Comparison of ENCODE assay signal across 16 cellular contexts in the genomic region with DNA sequence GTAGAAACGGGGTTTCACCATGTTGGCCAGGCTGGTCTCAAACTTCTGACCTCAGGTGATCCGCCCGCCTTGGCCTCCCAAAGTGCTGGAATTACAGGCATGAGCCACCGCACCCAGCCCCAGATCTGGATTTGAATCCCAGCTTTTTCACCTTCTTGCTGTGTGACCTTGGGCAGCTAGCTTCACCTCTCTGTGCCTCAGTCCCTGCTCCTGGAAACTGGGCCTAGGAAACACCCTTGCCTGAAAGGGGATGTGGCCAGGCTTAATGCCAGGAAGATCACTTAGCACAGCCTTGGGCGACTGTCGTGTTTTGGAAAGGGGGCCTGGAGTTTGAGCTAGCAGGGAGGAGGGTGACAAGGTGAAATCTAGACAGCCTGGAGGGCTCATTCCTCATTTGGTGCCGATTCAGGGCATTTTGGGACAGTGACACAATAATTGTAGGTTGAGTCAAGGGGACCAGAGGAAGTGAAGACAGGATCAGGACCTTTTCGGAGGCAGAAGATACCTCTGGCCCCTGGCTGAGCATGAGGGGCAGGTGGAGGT. TPM values are rescaled to one million over a fixed set of nuclear protein-coding genes. Genes with fewer than 3 reads are reported as not detected.
DNase-seq lines count a peak whose midpoint lies in the region; ATAC-seq, FAIRE-seq and TF ChIP-seq lines count a peak whose summit lies in the region.
"Had no signal": no experiment of that assay in that cellular context is flagged by ENCODE, and none has a peak within 500 bp of the region (broad histone marks: within the 10 kb centered on the region; RNA-seq: fewer than 3 reads in every experiment).

No MANE protein-coding gene starts in this region.

- H3K79me2 ChIP-seq in K562 (ENCODE audit: control insufficient read depth, insufficient read depth, low read length), result peaks cover 29% of the 10 kb centered on the region

- dilution Hi-C loops in IMR-90 (cut with HindIII; ENCODE audit: low sequenced_read_pairs, unreplicated experiment), result no loop called here

- no peak overlapping the region for H3K27ac Mint-ChIP-seq in CD4-positive, alpha-beta T cell
- H3K27ac Mint-ChIP-seq in effector memory CD8-positive, alpha-beta T cell, result peak overlapping the region in 1 of 2 donors; percentile 72
- H3K27ac Mint-ChIP-seq: stimulated activated naive B cell treated with anti-CD40 and anti-IgM and Interleukin-4, amounts not matched to agents 10 μg/mL and 1 μg/mL and 100 μg/mL, for 72 hours had no signal

- H2BK5ac ChIP-seq in IMR-90 (ENCODE audit: low read depth, low read length, poor library complexity, severe bottlenecking), result no peak overlapping the region
- H2BK5ac ChIP-seq in neuronal stem cell (ENCODE audit: low read length), result no peak overlapping the region

- H3K4ac ChIP-seq in IMR-90 (ENCODE audit: low read depth, low read length) (no peak overlapping the region), neuronal stem cell (ENCODE audit: low read length) (no peak overlapping the region)

- TF ChIP-seq EP300 in K562 (IDR thresholded peaks at IDR 0.05; ENCODE audit: low read length), result no peak

- H3K14ac ChIP-seq in IMR-90 (replicated peaks; ENCODE audit: low read depth, low read length) (no peak overlapping the region), neuronal stem cell (ENCODE audit: low read length) (no peak overlapping the region)

- no peak overlapping the region for H3K4me3 ChIP-seq in IMR-90 (ENCODE audit: insufficient read depth, low read depth, low read length)
- no peak overlapping the region for H3K4me3 ChIP-seq in K562
- no peak overlapping the region for H3K4me3 ChIP-seq in neuronal stem cell (ENCODE audit: low read length in 2 of 2)

- peaks cover 4% of the 10 kb centered on the region; the same call in 1 of the 2 replicates for H4K20me1 ChIP-seq in IMR-90 (ENCODE audit: insufficient read depth, low read length)
- H4K20me1 ChIP-seq in K562 (replicated peaks; ENCODE audit: control insufficient read depth, insufficient read depth, low read length), result no peaks in the 10 kb centered on the region

- no peak overlapping the region for H2AK9ac ChIP-seq in IMR-90 (replicated peaks; ENCODE audit: low read depth, low read length, poor library complexity)

- in situ Hi-C loops in IMR-90 (cut with MboI; ENCODE audit: low sequenced_read_pairs) (no loop called here), K562 (cut with MboI) (loop anchor here (5.0 kb wide), 1 partner anchor 65 kb away; no protein-coding TSS in a partner anchor)

- H3K9me3 ChIP-seq in CD4-positive, alpha-beta T cell (ENCODE audit: control insufficient read depth, low read length), result no peaks in the 10 kb centered on the region
- H3K9me3 ChIP-seq in IMR-90 (ENCODE audit: control insufficient read depth, insufficient read depth, low read length) (no peaks in the 10 kb centered on the region), K562 (replicated peaks; ENCODE audit: control insufficient read depth, insufficient read depth, low read depth, low read length) (no peaks in the 10 kb centered on the region), neuronal stem cell (replicated peaks in 1 of 2; ENCODE audit: control insufficient read depth in 2 of 2, insufficient read depth in 1 of 2, low read depth in 1 of 2, low read length in 2 of 2) (no peaks in the 10 kb centered on the region)
- H3K9me3 ChIP-seq: MG63, SJSA1 had no signal

- H4K91ac ChIP-seq in IMR-90 (ENCODE audit: insufficient read depth, low read depth, low read length) (no peak overlapping the region), neuronal stem cell (ENCODE audit: low read depth, low read length, poor library complexity) (no peak overlapping the region)

- H3K79me1 ChIP-seq in IMR-90 (ENCODE audit: low read depth in 1 of 2, low read length in 2 of 2), result peaks cover 0 to 18% of the 10 kb centered on the region in 2 experiments; a peak in 3 of 4 replicates
- no peaks in the 10 kb centered on the region for H3K79me1 ChIP-seq in neuronal stem cell (ENCODE audit: low read depth, low read length)

- TF ChIP-seq CTCF in CD4-positive, alpha-beta T cell (IDR thresholded peaks at IDR 0.05), result no peak
- TF ChIP-seq CTCF in IMR-90 (conservative IDR thresholded peaks at IDR 0.05; ENCODE audit: low read depth, low read length) (no peak), K562 (IDR thresholded peaks at IDR 0.05 in 2 of 3, conservative IDR thresholded peaks at IDR 0.05 in 1 of 3; ENCODE audit: insufficient read depth in 2 of 3, low read depth in 1 of 3, low read length in 3 of 3) (no peak)

- H3K27me3 Mint-ChIP-seq in CD4-positive, alpha-beta T cell, result no peaks in the 10 kb centered on the region
- H3K27me3 Mint-ChIP-seq in effector memory CD8-positive, alpha-beta T cell, result no peaks in the 10 kb centered on the region

- 83% methylated on average over 3 of the region's 8 CpGs; no CpG with 5 or more reads in 1 of the 2 experiments for WGBS in IMR-90 (ENCODE audit: extremely low coverage in 2 of 2, insufficient read length in 1 of 2), 2 experiments
- 80% methylated on average over 8 of the region's 8 CpGs for WGBS in K562 (ENCODE audit: insufficient coverage, low coverage, missing lambda C conversion rate)
- no CpG with 5 or more reads among the region's 8 CpGs for WGBS in neuronal stem cell (ENCODE audit: extremely low coverage in 2 of 2, insufficient read length in 2 of 2, insufficient replicate concordance in 1 of 2), 2 donors

- no peak overlapping the region for H2BK12ac ChIP-seq in neuronal stem cell (ENCODE audit: low read length)

- H3K9ac ChIP-seq in IMR-90 (ENCODE audit: low read depth, low read length), result no peak overlapping the region
- H3K9ac ChIP-seq in K562 (ENCODE audit: insufficient read depth in 1 of 2, low read depth in 2 of 2, low read length in 2 of 2), result peak overlapping the region in 1 of 2 experiments; percentile 83; a peak in 1 of 4 replicates
- peak overlapping the region; percentile 39 for H3K9ac ChIP-seq in neuronal stem cell (ENCODE audit: low read depth, low read length, poor library complexity)

- no peaks in the 10 kb centered on the region for H3K9me3 Mint-ChIP-seq in CD4-positive, alpha-beta T cell
- H3K9me3 Mint-ChIP-seq in effector memory CD8-positive, alpha-beta T cell, result no peaks in the 10 kb centered on the region
- H3K9me3 Mint-ChIP-seq: stimulated activated naive B cell treated with anti-CD40 and anti-IgM and Interleukin-4, amounts not matched to agents 10 μg/mL and 1 μg/mL and 100 μg/mL, for 72 hours had no signal

- H4K5ac ChIP-seq in IMR-90 (ENCODE audit: low read depth, low read length), result no peak overlapping the region

- no peak overlapping the region for H2BK15ac ChIP-seq in IMR-90 (ENCODE audit: low read depth, low read length)
- H2BK15ac ChIP-seq in neuronal stem cell (ENCODE audit: low read length), result no peak overlapping the region

- H2AK5ac ChIP-seq in IMR-90 (ENCODE audit: low read depth, low read length), result 0 out of 2 replicates have a peak overlapping the region, but pooled peaks have one; percentile 15
- H2AK5ac ChIP-seq in neuronal stem cell (ENCODE audit: low read depth, low read length), result no peak overlapping the region

- TF ChIP-seq POLR2A in IMR-90 (IDR thresholded peaks at IDR 0.05; ENCODE audit: low read depth, low read length) (no peak), K562 (conservative IDR thresholded peaks at IDR 0.05) (no peak)

- no peak overlapping the region for H3K23ac ChIP-seq in IMR-90 (ENCODE audit: low read depth, low read length)
- no peak overlapping the region for H3K23ac ChIP-seq in neuronal stem cell (ENCODE audit: low read depth, low read length, poor library complexity)

- BruUV-seq in IMR-90 (replicated peaks; lab: Mats Ljungman, UMichigan), result no TSS peak
- no TSS peak for BruUV-seq in K562 (replicated peaks; lab: Mats Ljungman, UMichigan)

- H2BK120ac ChIP-seq in IMR-90 (ENCODE audit: low read depth, low read length) (no peak overlapping the region), neuronal stem cell (ENCODE audit: low read depth, low read length) (no peak overlapping the region)

- intact Hi-C loops in CD4-positive, alpha-beta T cell (cut with DNase I, micrococcal nuclease), result loop anchor here in 1 of 2 experiments (5.0 kb wide), 1 partner anchor 75 kb away; a partner anchor contains a TSS
- intact Hi-C loops in IMR-90 (cut with micrococcal nuclease), result no loop called here
- intact Hi-C loops in K562 (cut with micrococcal nuclease), result no loop called here

- no peak for ATAC-seq in CD4-positive, alpha-beta T cell (ENCODE audit: poor library complexity)
- no peak for ATAC-seq in IMR-90 (ENCODE audit: low read depth)
- no peak for ATAC-seq in K562
- no peak for ATAC-seq in effector memory CD8-positive, alpha-beta T cell (replicated peaks)
- no peak for ATAC-seq in left lobe of liver
- ATAC-seq: sciatic nerve; stimulated activated naive B cell treated with anti-CD40 and anti-IgM and Interleukin-4, amounts not matched to agents 10 μg/mL and 1 μg/mL and 100 μg/mL, for 72 hours had no signal

- DNase-seq in CD4-positive, alpha-beta T cell, result no peak
- no peak for DNase-seq in IMR-90
- DNase-seq in K562 (ENCODE audit: extremely low read depth in 1 of 4, low spot score in 3 of 4), result no peak
- DNase-seq in neuronal stem cell (ENCODE audit: low spot score), result no peak
- no peak for DNase-seq in effector memory CD8-positive, alpha-beta T cell
- no peak for DNase-seq in NK-92 treated with Interleukin-12 subunit alpha and Interleukin-12 subunit beta, amount 100 ng/mL, for 24 hours (lab: John Stamatoyannopoulos, UW)
- DNase-seq in left lobe of liver (ENCODE audit: low spot score), result no peak
- DNase-seq: MG63; stimulated activated CD4-positive, alpha-beta T cell treated with anti-CD3 and anti-CD28 coated beads, Interleukin-4, amount 100 ng/mL, for 4 hours; stimulated activated naive B cell treated with anti-CD40 and anti-IgM and Interleukin-4, amounts not matched to agents 10 μg/mL and 1 μg/mL and 100 μg/mL, for 72 hours had no signal

- H2AFZ ChIP-seq in IMR-90 (replicated peaks; ENCODE audit: low read length, poor library complexity) (no peak overlapping the region), K562 (ENCODE audit: low read depth, low read length) (no peak overlapping the region), neuronal stem cell (ENCODE audit: low read length) (no peak overlapping the region)

- TF ChIP-seq RAD21 in IMR-90 (IDR thresholded peaks at IDR 0.05; ENCODE audit: low read length), result no peak
- no peak for TF ChIP-seq RAD21 in K562 (CRISPR knock-in tag; conservative IDR thresholded peaks at IDR 0.05 in 1 of 2, IDR thresholded peaks at IDR 0.05 in 1 of 2)

- POLR2A ChIA-PET in CD4-positive, alpha-beta T cell (lab: Charles Lee), result interaction anchor here (3.9 kb wide), 1 partner anchor 62 kb away, joined by 30 read pairs; a partner anchor contains a TSS
- POLR2A ChIA-PET in IMR-90 (lab: Charles Lee; ENCODE audit: unreplicated experiment) (interaction anchor here (0.6 kb wide), 1 partner anchor 56 kb away, joined by 6 read pairs; no protein-coding TSS in a partner anchor), K562 (lab: Yijun Ruan, JAX) (interaction anchor here (0.6 to 7.9 kb wide), 5 partner anchors 20 to 492 kb away, joined by 3 to 106 read pairs (median 4); a partner anchor contains a TSS)

- FAIRE-seq in K562 (lab: Jason Lieb, UNC), result no peak
- FAIRE-seq: bronchial epithelial cell, endometrium, H54, keratinocyte had no signal

- no peak overlapping the region for H3K56ac ChIP-seq in IMR-90 (ENCODE audit: extremely low read depth, insufficient read depth, low read length)

- H3K9me1 ChIP-seq in IMR-90 (ENCODE audit: insufficient read depth, low read length) (peaks cover 4% of the 10 kb centered on the region; the same call in 1 of the 2 replicates), K562 (ENCODE audit: control insufficient read depth, insufficient read depth, low read length) (no peaks in the 10 kb centered on the region)

- H3K36me3 ChIP-seq in IMR-90 (ENCODE audit: control insufficient read depth, insufficient read depth, low read length) (peaks cover 2% of the 10 kb centered on the region; the same call in 1 of the 2 replicates), K562 (ENCODE audit: control insufficient read depth, insufficient read depth, low read length) (peaks cover 39% of the 10 kb centered on the region), neuronal stem cell (replicated peaks in 1 of 2; ENCODE audit: control insufficient read depth in 2 of 2, insufficient read depth in 2 of 2, low read length in 2 of 2) (no peaks in the 10 kb centered on the region)
- H3K36me3 ChIP-seq: MG63, SJSA1 had no signal

- peaks cover 36% of the 10 kb centered on the region for H3K36me3 Mint-ChIP-seq in CD4-positive, alpha-beta T cell (ENCODE audit: low read depth)
- peaks cover 22% of the 10 kb centered on the region for H3K36me3 Mint-ChIP-seq in effector memory CD8-positive, alpha-beta T cell (ENCODE audit: insufficient read depth)

- H3K4me1 ChIP-seq in IMR-90 (ENCODE audit: control insufficient read depth, insufficient read depth, low read length), result peaks cover 12% of the 10 kb centered on the region
- peaks cover 9 to 36% of the 10 kb centered on the region in 2 experiments; a peak in 4 of 5 replicates for H3K4me1 ChIP-seq in K562 (replicated peaks in 1 of 2; ENCODE audit: control insufficient read depth in 2 of 2, insufficient read depth in 2 of 2, low read length in 2 of 2)
- H3K4me1 ChIP-seq in neuronal stem cell (ENCODE audit: control insufficient read depth in 2 of 2, insufficient read depth in 1 of 2, low read depth in 1 of 2, low read length in 2 of 2), result peaks cover 9 to 31% of the 10 kb centered on the region in 2 donors

- no peak overlapping the region for H3K4me2 ChIP-seq in IMR-90 (ENCODE audit: low read depth, low read length)
- no peak overlapping the region; the same call in 1 of the 2 replicates for H3K4me2 ChIP-seq in K562 (ENCODE audit: insufficient read depth, low read length)
- H3K4me2 ChIP-seq in neuronal stem cell (ENCODE audit: insufficient read depth, low read length, poor library complexity, severe bottlenecking), result no peak overlapping the region

- H3K27me3 ChIP-seq in CD4-positive, alpha-beta T cell (ENCODE audit: control insufficient read depth, insufficient read depth, low read length), result no peaks in the 10 kb centered on the region
- no peaks in the 10 kb centered on the region for H3K27me3 ChIP-seq in IMR-90 (ENCODE audit: control insufficient read depth, insufficient read depth, low read length)
- no peaks in the 10 kb centered on the region for H3K27me3 ChIP-seq in K562 (ENCODE audit: control insufficient read depth in 2 of 2, insufficient read depth in 2 of 2, low read length in 2 of 2)
- H3K27me3 ChIP-seq in neuronal stem cell (ENCODE audit: control insufficient read depth in 3 of 3, insufficient read depth in 3 of 3, low read depth in 1 of 3, low read length in 3 of 3), result peaks cover 0 to 4% (median 0%) of the 10 kb centered on the region in 3 experiments
- H3K27me3 ChIP-seq: MG63, SJSA1 had no signal

- H4K8ac ChIP-seq in IMR-90 (ENCODE audit: low read depth in 2 of 2, low read length in 2 of 2) (no peak overlapping the region), neuronal stem cell (ENCODE audit: low read depth, low read length) (no peak overlapping the region)

- H3K4me1 Mint-ChIP-seq in CD4-positive, alpha-beta T cell (ENCODE audit: low read depth), result peaks cover 21% of the 10 kb centered on the region
- peaks cover 12 to 19% of the 10 kb centered on the region in 2 donors for H3K4me1 Mint-ChIP-seq in effector memory CD8-positive, alpha-beta T cell (ENCODE audit: low read depth in 2 of 2)

- no peak overlapping the region for H2BK20ac ChIP-seq in IMR-90 (ENCODE audit: low read depth, low read length)

- no peak overlapping the region for H3K27ac ChIP-seq in CD4-positive, alpha-beta T cell (ENCODE audit: low read depth, low read length)
- H3K27ac ChIP-seq in IMR-90 (ENCODE audit: insufficient read depth, low read length) (no peak overlapping the region), K562 (ENCODE audit: extremely low read depth, low read depth, low read length) (peak overlapping the region; percentile 12; the same call in 1 of the 3 replicates), neuronal stem cell (replicated peaks; ENCODE audit: low read length) (no peak overlapping the region)
- H3K27ac ChIP-seq: SJSA1 had no signal

- H3K18ac ChIP-seq in IMR-90 (ENCODE audit: low read depth, low read length) (no peak overlapping the region), neuronal stem cell (ENCODE audit: low read length) (no peak overlapping the region)

- CTCF ChIA-PET in CD4-positive, alpha-beta T cell (lab: Charles Lee), result interaction anchor here (1.0 to 1.5 kb wide), 2 partner anchors 14 to 63 kb away, joined by 3 to 5 read pairs; no protein-coding TSS in a partner anchor
- CTCF ChIA-PET in IMR-90 (lab: Yijun Ruan, JAX), result no interaction called here
- CTCF ChIA-PET in K562 (lab: Yijun Ruan, JAX; ENCODE audit: low intra/inter-chr PET ratio), result interaction anchor here (0.7 kb wide), 1 partner anchor 45 kb away, joined by 4 read pairs; no protein-coding TSS in a partner anchor

- H3K4me3 Mint-ChIP-seq in CD4-positive, alpha-beta T cell, result peak overlapping the region; percentile 89
- H3K4me3 Mint-ChIP-seq in effector memory CD8-positive, alpha-beta T cell, result peak overlapping the region in 1 of 2 donors; percentile 87

RNA-seq across cellular contexts. Expression of a gene that starts 1.8 kb away (rescaled TPM):
- total RNA-seq in CD4-positive, alpha-beta T cell, result 10 to 100 TPM; 24.4 to 25.9 TPM
- total RNA-seq in IMR-90 (2012; rRNA removed) (11.1 and 14.3 TPM in 2 replicates), K562 (2014; rRNA removed) (29.5 and 33.8 TPM in 2 replicates), K562 (2014; rRNA removed; fragmentation: Illumina TruSeq; extraction: Trizol) (32.2 and 33.5 TPM in 2 replicates), K562 (2015; rRNA removed; fragmentation: Illumina TruSeq; extraction: Trizol) (37.3 and 38.5 TPM in 2 replicates), K562 (2021) (61.7 and 69.6 TPM in 2 replicates), left lobe of liver (62.4 TPM)
- polyA plus RNA-seq in IMR-90 (2012; rRNA removed) (11.8 and 13.3 TPM in 2 replicates), K562 (2011; rRNA removed) (37.8 and 43.0 TPM in 2 replicates), K562 (2014; fragmentation: Illumina TruSeq; extraction: Trizol) (36.1 and 36.4 TPM in 2 replicates), K562 (2014; fragmentation: Nextera tagmentation; extraction: Ambion mirVana) (10 to 100 TPM in 1 of 2 experiments, 1 to 10 TPM in 1; 10.0 to 13.4 TPM), K562 (2014; rRNA removed) (32.1 and 33.5 TPM in 2 replicates)
- 3.8 and 13.8 TPM in 2 replicates for polyA plus RNA-seq in IMR-90 (2012; cell fraction: cytosol; rRNA removed)
- 32.7 and 36.9 TPM in 2 replicates for polyA plus RNA-seq in IMR-90 (2012; cell fraction: nucleus; rRNA removed; ENCODE audit: low replicate concordance)
- 44.2 and 152 TPM in 2 replicates for total RNA-seq in K562 (2011; cell fraction: chromatin; rRNA removed; ENCODE audit: low replicate concordance)
- 93.0 and 102 TPM in 2 replicates for total RNA-seq in K562 (2011; cell fraction: nucleolus; rRNA removed)
- 67.2 and 79.3 TPM in 2 replicates for total RNA-seq in K562 (2011; cell fraction: nucleoplasm; rRNA removed)
- 33.8 and 35.3 TPM in 2 replicates for polyA plus RNA-seq in K562 (2011; cell fraction: cytosol; rRNA removed)
- 40.8 and 54.8 TPM in 2 replicates for polyA plus RNA-seq in K562 (2011; cell fraction: nucleus; rRNA removed)
- 28.3 and 41.7 TPM in 2 replicates for polyA plus RNA-seq in K562 (2012)
- polyA minus RNA-seq in K562 (2011; rRNA and poly(A)+ RNA removed), result 49.2 and 73.9 TPM in 2 replicates
- polyA minus RNA-seq in K562 (2011; cell fraction: cytosol; rRNA and poly(A)+ RNA removed), result 39.5 and 43.2 TPM in 2 replicates
- 33.0 and 37.7 TPM in 2 replicates for polyA minus RNA-seq in K562 (2011; cell fraction: nucleus; rRNA and poly(A)+ RNA removed)
- polyA plus RNA-seq in neuronal stem cell (2013, experiment 1 of 2), result 10.5 TPM
- polyA plus RNA-seq in neuronal stem cell (2013, experiment 2 of 2), result 10.8 TPM

RNA-seq across cellular contexts. Expression of a gene that starts 19.3 kb away (rescaled TPM):
- total RNA-seq in CD4-positive, alpha-beta T cell, result 10 to 100 TPM; 40.2 to 47.4 TPM
- total RNA-seq in IMR-90 (2012; rRNA removed) (44.8 and 88.0 TPM in 2 replicates), K562 (2014; rRNA removed) (763 and 822 TPM in 2 replicates), K562 (2014; rRNA removed; fragmentation: Illumina TruSeq; extraction: Trizol) (202 and 208 TPM in 2 replicates), K562 (2015; rRNA removed; fragmentation: Illumina TruSeq; extraction: Trizol) (273 and 275 TPM in 2 replicates), K562 (2021) (362 and 385 TPM in 2 replicates), left lobe of liver (53.3 TPM)
- polyA plus RNA-seq in IMR-90 (2012; rRNA removed) (118 and 157 TPM in 2 replicates), K562 (2011; rRNA removed) (188 and 201 TPM in 2 replicates), K562 (2014; fragmentation: Illumina TruSeq; extraction: Trizol) (126 and 203 TPM in 2 replicates), K562 (2014; fragmentation: Nextera tagmentation; extraction: Ambion mirVana) (10 to 100 TPM; 11.9 to 29.7 TPM), K562 (2014; rRNA removed) (674 and 746 TPM in 2 replicates)
- polyA plus RNA-seq in IMR-90 (2012; cell fraction: cytosol; rRNA removed), result 210 and 274 TPM in 2 replicates
- polyA plus RNA-seq in IMR-90 (2012; cell fraction: nucleus; rRNA removed; ENCODE audit: low replicate concordance), result 65.4 and 112 TPM in 2 replicates
- 34.5 and 96.0 TPM in 2 replicates for total RNA-seq in K562 (2011; cell fraction: chromatin; rRNA removed; ENCODE audit: low replicate concordance)
- total RNA-seq in K562 (2011; cell fraction: nucleolus; rRNA removed), result 110 and 120 TPM in 2 replicates
- 70.1 and 74.1 TPM in 2 replicates for total RNA-seq in K562 (2011; cell fraction: nucleoplasm; rRNA removed)
- polyA plus RNA-seq in K562 (2011; cell fraction: cytosol; rRNA removed), result 294 and 432 TPM in 2 replicates
- 206 and 249 TPM in 2 replicates for polyA plus RNA-seq in K562 (2011; cell fraction: nucleus; rRNA removed)
- polyA plus RNA-seq in K562 (2012), result 245 and 279 TPM in 2 replicates
- 38.4 and 39.9 TPM in 2 replicates for polyA minus RNA-seq in K562 (2011; rRNA and poly(A)+ RNA removed)
- 64.5 and 67.5 TPM in 2 replicates for polyA minus RNA-seq in K562 (2011; cell fraction: cytosol; rRNA and poly(A)+ RNA removed)
- 48.1 and 57.9 TPM in 2 replicates for polyA minus RNA-seq in K562 (2011; cell fraction: nucleus; rRNA and poly(A)+ RNA removed)
- 355 TPM for polyA plus RNA-seq in neuronal stem cell (2013, experiment 1 of 2)
- 349 TPM for polyA plus RNA-seq in neuronal stem cell (2013, experiment 2 of 2)

RNA-seq across cellular contexts. Expression of a gene that starts 43.8 kb away (rescaled TPM):
- total RNA-seq in CD4-positive, alpha-beta T cell, result not detected
- 5.6 and 10.3 TPM in 2 replicates for total RNA-seq in IMR-90 (2012; rRNA removed)
- polyA plus RNA-seq in IMR-90 (2012; rRNA removed), result 43.5 and 49.8 TPM in 2 replicates
- 84.3 and 176 TPM in 2 replicates for polyA plus RNA-seq in IMR-90 (2012; cell fraction: cytosol; rRNA removed)
- polyA plus RNA-seq in IMR-90 (2012; cell fraction: nucleus; rRNA removed; ENCODE audit: low replicate concordance), result 56.9 and 109 TPM in 2 replicates
- total RNA-seq in K562 (2011; cell fraction: chromatin; rRNA removed; ENCODE audit: low replicate concordance), result 25.1 and 116 TPM in 2 replicates
- total RNA-seq in K562 (2011; cell fraction: nucleolus; rRNA removed), result 214 and 262 TPM in 2 replicates
- total RNA-seq in K562 (2011; cell fraction: nucleoplasm; rRNA removed), result 94.6 and 109 TPM in 2 replicates
- total RNA-seq in K562 (2014; rRNA removed), result 78.0 and 82.4 TPM in 2 replicates
- 7.3 TPM in 2 replicates for total RNA-seq in K562 (2014; rRNA removed; fragmentation: Illumina TruSeq; extraction: Trizol)
- total RNA-seq in K562 (2015; rRNA removed; fragmentation: Illumina TruSeq; extraction: Trizol), result 10.1 and 11.0 TPM in 2 replicates
- total RNA-seq in K562 (2021), result 69.8 and 74.5 TPM in 2 replicates
- 12.5 TPM in 2 replicates for polyA plus RNA-seq in K562 (2011; rRNA removed)
- 31.8 and 127 TPM in 2 replicates for polyA plus RNA-seq in K562 (2011; cell fraction: cytosol; rRNA removed)
- polyA plus RNA-seq in K562 (2011; cell fraction: nucleus; rRNA removed), result 21.6 and 59.4 TPM in 2 replicates
- 50.1 and 369 TPM in 2 replicates for polyA plus RNA-seq in K562 (2012)
- 19.3 and 47.1 TPM in 2 replicates for polyA plus RNA-seq in K562 (2014; fragmentation: Illumina TruSeq; extraction: Trizol)
- polyA plus RNA-seq in K562 (2014; fragmentation: Nextera tagmentation; extraction: Ambion mirVana), result 1 to 10 TPM; 2.3 to 2.9 TPM
- 57.2 and 67.4 TPM in 2 replicates for polyA plus RNA-seq in K562 (2014; rRNA removed)
- polyA minus RNA-seq in K562 (2011; rRNA and poly(A)+ RNA removed), result 2.4 and 5.6 TPM in 2 replicates
- polyA minus RNA-seq in K562 (2011; cell fraction: cytosol; rRNA and poly(A)+ RNA removed), result 31.8 and 32.2 TPM in 2 replicates
- polyA minus RNA-seq in K562 (2011; cell fraction: nucleus; rRNA and poly(A)+ RNA removed), result 18.5 and 24.2 TPM in 2 replicates
- 5.3 TPM for polyA plus RNA-seq in neuronal stem cell (2013, experiment 1 of 2)
- polyA plus RNA-seq in neuronal stem cell (2013, experiment 2 of 2), result 5.1 TPM
- total RNA-seq in left lobe of liver, result 3.2 TPM

RNA-seq across cellular contexts. Expression of a gene that starts 55.3 kb away (rescaled TPM):
- total RNA-seq in CD4-positive, alpha-beta T cell, result under 1 TPM; 0.82 to 0.92 TPM
- not detected in 2 replicates for total RNA-seq in IMR-90 (2012; rRNA removed)
- polyA plus RNA-seq in IMR-90 (2012; rRNA removed), result 0.03 TPM in 1 of 2 replicates, not detected in the other
- 0.08 and 0.09 TPM in 2 replicates for polyA plus RNA-seq in IMR-90 (2012; cell fraction: cytosol; rRNA removed)
- polyA plus RNA-seq in IMR-90 (2012; cell fraction: nucleus; rRNA removed; ENCODE audit: low replicate concordance), result 0.08 TPM in 1 of 2 replicates, not detected in the other
- total RNA-seq in K562 (2011; cell fraction: chromatin; rRNA removed; ENCODE audit: low replicate concordance), result 0.25 TPM in 1 of 2 replicates, not detected in the other
- 0.39 and 0.50 TPM in 2 replicates for total RNA-seq in K562 (2011; cell fraction: nucleolus; rRNA removed)
- 0.22 TPM in 1 of 2 replicates, not detected in the other for total RNA-seq in K562 (2011; cell fraction: nucleoplasm; rRNA removed)
- 0.18 and 0.29 TPM in 2 replicates for total RNA-seq in K562 (2014; rRNA removed)
- total RNA-seq in K562 (2014; rRNA removed; fragmentation: Illumina TruSeq; extraction: Trizol), result 0.07 TPM in 1 of 2 replicates, not detected in the other
- total RNA-seq in K562 (2015; rRNA removed; fragmentation: Illumina TruSeq; extraction: Trizol), result 0.30 and 0.36 TPM in 2 replicates
- 0.09 and 0.22 TPM in 2 replicates for total RNA-seq in K562 (2021)
- 0.10 and 0.42 TPM in 2 replicates for polyA plus RNA-seq in K562 (2011; rRNA removed)
- polyA plus RNA-seq in K562 (2011; cell fraction: cytosol; rRNA removed), result 0.31 and 0.41 TPM in 2 replicates
- polyA plus RNA-seq in K562 (2011; cell fraction: nucleus; rRNA removed), result 0.20 and 0.53 TPM in 2 replicates
- 0.33 and 1.1 TPM in 2 replicates for polyA plus RNA-seq in K562 (2012)
- polyA plus RNA-seq in K562 (2014; fragmentation: Illumina TruSeq; extraction: Trizol), result 0.10 and 0.25 TPM in 2 replicates
- not detected for polyA plus RNA-seq in K562 (2014; fragmentation: Nextera tagmentation; extraction: Ambion mirVana)
- polyA plus RNA-seq in K562 (2014; rRNA removed), result 0.08 TPM in 1 of 2 replicates, not detected in the other
- 0.11 and 0.18 TPM in 2 replicates for polyA minus RNA-seq in K562 (2011; rRNA and poly(A)+ RNA removed)
- polyA minus RNA-seq in K562 (2011; cell fraction: cytosol; rRNA and poly(A)+ RNA removed), result 0.57 and 1.1 TPM in 2 replicates
- polyA minus RNA-seq in K562 (2011; cell fraction: nucleus; rRNA and poly(A)+ RNA removed), result 0.13 and 0.67 TPM in 2 replicates
- 0.18 TPM for polyA plus RNA-seq in neuronal stem cell (2013, experiment 1 of 2)
- polyA plus RNA-seq in neuronal stem cell (2013, experiment 2 of 2), result 0.10 TPM
- 2.2 TPM for total RNA-seq in left lobe of liver
- total RNA-seq: bronchial epithelial cell, SJSA1 had no signal
- polyA plus RNA-seq: keratinocyte had no signal
